ENCODE assay signal across 22 cellular contexts in the genomic region with DNA sequence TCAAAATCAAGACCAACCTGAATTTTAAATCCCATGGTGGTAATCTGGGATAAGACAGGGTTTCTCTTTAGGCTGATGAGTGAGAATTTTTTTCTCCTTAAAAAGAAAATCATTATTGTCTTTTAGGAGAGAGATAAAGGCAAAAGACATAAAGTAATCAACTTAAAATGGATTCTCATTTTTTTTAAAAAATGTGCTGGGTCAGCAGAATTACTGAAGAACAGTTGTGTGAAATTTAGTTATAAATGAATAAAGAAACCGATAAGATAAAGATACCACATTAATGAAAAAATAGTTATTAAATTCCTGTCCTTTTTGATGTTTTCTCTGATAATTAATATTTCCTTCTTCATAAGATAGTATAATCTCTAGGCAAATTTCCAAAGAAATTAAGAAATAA.
DNase-seq lines count a peak whose midpoint lies in the region; ATAC-seq, FAIRE-seq and TF ChIP-seq lines count a peak whose summit lies in the region.
"Had no signal": no experiment of that assay in that cellular context is flagged by ENCODE, and none has a peak within 500 bp of the region (broad histone marks: within the 10 kb centered on the region; RNA-seq: fewer than 3 reads in every experiment).

No MANE protein-coding gene starts in this region.

- in situ Hi-C loops in IMR-90 (cut with MboI; ENCODE audit: low sequenced_read_pairs), result no loop called here

- H3K14ac ChIP-seq in IMR-90 (replicated peaks; ENCODE audit: low read depth, low read length) (no peak overlapping the region), H1 (ENCODE audit: insufficient read length) (no peak overlapping the region)

- H3K4me2 ChIP-seq in A549, result no peak overlapping the region
- H3K4me2 ChIP-seq in IMR-90 (ENCODE audit: low read depth, low read length), result no peak overlapping the region
- no peak overlapping the region for H3K4me2 ChIP-seq in H1 (ENCODE audit: insufficient read depth in 1 of 2, low read depth in 2 of 2, low read length in 2 of 2)
- H3K4me2 ChIP-seq: BLaER1 had no signal

- intact Hi-C loops in IMR-90 (cut with micrococcal nuclease), result no loop called here

- H2AK9ac ChIP-seq in IMR-90 (replicated peaks; ENCODE audit: low read depth, low read length, poor library complexity), result no peak overlapping the region

- H2AK5ac ChIP-seq in IMR-90 (ENCODE audit: low read depth, low read length) (no peak overlapping the region), H1 (ENCODE audit: low read depth, low read length) (no peak overlapping the region)

- TF ChIP-seq CTCF in A549 (IDR thresholded peaks at IDR 0.05) (no peak), IMR-90 (conservative IDR thresholded peaks at IDR 0.05; ENCODE audit: low read depth, low read length) (no peak), H1 (IDR thresholded peaks at IDR 0.05; ENCODE audit: control extremely low read depth in 1 of 3, insufficient read depth in 1 of 3, low read depth in 1 of 3, low read length in 3 of 3) (no peak)

- H4K91ac ChIP-seq in IMR-90 (ENCODE audit: insufficient read depth, low read depth, low read length) (no peak overlapping the region), H1 (replicated peaks; ENCODE audit: insufficient read length, low read length) (no peak overlapping the region)

- TF ChIP-seq EP300 in A549 (IDR thresholded peaks at IDR 0.05) (no peak), H1 (IDR thresholded peaks at IDR 0.05; ENCODE audit: borderline replicate concordance in 1 of 2, low read depth in 2 of 2, low read length in 2 of 2) (no peak)

- no peak overlapping the region for H2BK120ac ChIP-seq in IMR-90 (ENCODE audit: low read depth, low read length)
- no peak overlapping the region for H2BK120ac ChIP-seq in H1 (replicated peaks; ENCODE audit: low read depth, low read length)

- dilution Hi-C loops in IMR-90 (cut with HindIII; ENCODE audit: low sequenced_read_pairs, unreplicated experiment), result no loop called here

- H3K9me3 ChIP-seq in A549, result no peaks in the 10 kb centered on the region
- no peaks in the 10 kb centered on the region for H3K9me3 ChIP-seq in IMR-90 (ENCODE audit: control insufficient read depth, insufficient read depth, low read length)
- H3K9me3 ChIP-seq in H1 (ENCODE audit: insufficient read depth in 2 of 2, low read depth in 1 of 2, low read length in 1 of 2), result no peaks in the 10 kb centered on the region
- H3K9me3 ChIP-seq: BE2C, BLaER1 had no signal

- no peaks in the 10 kb centered on the region for H3K79me1 ChIP-seq in IMR-90 (ENCODE audit: low read depth in 1 of 2, low read length in 2 of 2)
- no peaks in the 10 kb centered on the region for H3K79me1 ChIP-seq in H1 (ENCODE audit: low read depth, low read length)

- POLR2A ChIA-PET in A549 (lab: Yijun Ruan, JAX) (no interaction called here), IMR-90 (lab: Charles Lee; ENCODE audit: unreplicated experiment) (no interaction called here), H1 (lab: Charles Lee; ENCODE audit: partially characterized antibody) (no interaction called here)

- H3K9me1 ChIP-seq in IMR-90 (ENCODE audit: insufficient read depth, low read length), result no peaks in the 10 kb centered on the region

- H3K27ac ChIP-seq in A549, result no peak overlapping the region
- no peak overlapping the region for H3K27ac ChIP-seq in IMR-90 (ENCODE audit: insufficient read depth, low read length)
- no peak overlapping the region for H3K27ac ChIP-seq in H1 (ENCODE audit: low read depth, low read length)
- H3K27ac ChIP-seq: BLaER1 had no signal

- WGBS in A549 (ENCODE audit: missing lambda C conversion rate), result 13% methylated on average over 1 of the region's 1 CpG
- no CpG with 5 or more reads among the region's 1 CpG for whole genome bisulfite sequencing in IMR-90 (ENCODE audit: extremely low coverage in 2 of 2, insufficient read length in 1 of 2), 2 experiments
- 85% methylated on average over 1 of the region's 1 CpG; no CpG with 5 or more reads in 1 of the 2 experiments for WGBS in H1 (ENCODE audit: extremely low coverage in 1 of 2, insufficient coverage in 1 of 2, insufficient read length in 1 of 2, insufficient replicate concordance in 2 of 2, low coverage in 1 of 2, low lambda C conversion rate in 2 of 2, missing lambda C conversion rate in 1 of 2), 2 experiments

- H2BK15ac ChIP-seq in IMR-90 (ENCODE audit: low read depth, low read length) (no peak overlapping the region), H1 (ENCODE audit: low read length) (no peak overlapping the region)

- ATAC-seq in A549, result no peak
- ATAC-seq in IMR-90 (ENCODE audit: low read depth), result no peak
- ATAC-seq: GM12878 had no signal

- no peak overlapping the region for H3K23ac ChIP-seq in IMR-90 (ENCODE audit: low read depth, low read length)
- no peak overlapping the region for H3K23ac ChIP-seq in H1 (ENCODE audit: insufficient read length)

- H3K36me3 ChIP-seq in IMR-90 (ENCODE audit: control insufficient read depth, insufficient read depth, low read length) (no peaks in the 10 kb centered on the region), H1 (ENCODE audit: control insufficient read depth in 2 of 4, insufficient read depth in 4 of 4, low read length in 3 of 4) (no peaks in the 10 kb centered on the region)
- H3K36me3 ChIP-seq: BE2C, BLaER1 had no signal

- H4K8ac ChIP-seq in IMR-90 (ENCODE audit: low read depth in 2 of 2, low read length in 2 of 2) (no peak overlapping the region), H1 (ENCODE audit: extremely low read depth, insufficient read depth, low read length) (no peak overlapping the region)

- H4K5ac ChIP-seq in IMR-90 (ENCODE audit: low read depth, low read length) (no peak overlapping the region), H1 (ENCODE audit: insufficient read length, low read depth, low read length) (no peak overlapping the region)

- H2BK12ac ChIP-seq in H1 (ENCODE audit: low read depth, low read length), result no peak overlapping the region

- H3K27me3 ChIP-seq in IMR-90 (ENCODE audit: control insufficient read depth, insufficient read depth, low read length), result no peaks in the 10 kb centered on the region
- no peaks in the 10 kb centered on the region for H3K27me3 ChIP-seq in H1 (replicated peaks in 1 of 4; ENCODE audit: control insufficient read depth in 3 of 4, extremely low read depth in 1 of 4, insufficient read depth in 3 of 4, low read length in 3 of 4)
- H3K27me3 ChIP-seq: BLaER1 had no signal

- no peak for TF ChIP-seq POLR2A in A549 (IDR thresholded peaks at IDR 0.05; ENCODE audit: low read length)
- no peak for TF ChIP-seq POLR2A in IMR-90 (IDR thresholded peaks at IDR 0.05; ENCODE audit: low read depth, low read length)
- TF ChIP-seq POLR2A in H1 (IDR thresholded peaks at IDR 0.05; ENCODE audit: control extremely low read depth in 1 of 2, low read depth in 2 of 2, low read length in 2 of 2), result no peak

- H3K9ac ChIP-seq in IMR-90 (ENCODE audit: low read depth, low read length), result no peak overlapping the region
- no peak overlapping the region for H3K9ac ChIP-seq in H1 (replicated peaks in 1 of 4; ENCODE audit: extremely low read depth in 1 of 4, low read depth in 3 of 4, low read length in 3 of 4)
- H3K9ac ChIP-seq: BLaER1 had no signal

- H2BK5ac ChIP-seq in IMR-90 (ENCODE audit: low read depth, low read length, poor library complexity, severe bottlenecking) (no peak overlapping the region), H1 (ENCODE audit: low read depth, low read length) (no peak overlapping the region)

- H3K79me2 ChIP-seq in H1 (ENCODE audit: control insufficient read depth in 1 of 2, insufficient read depth in 2 of 2, low read length in 2 of 2), result no peaks in the 10 kb centered on the region

- CTCF ChIA-PET in A549 (lab: Yijun Ruan, JAX), result no interaction called here
- CTCF ChIA-PET in IMR-90 (lab: Yijun Ruan, JAX), result no interaction called here
- CTCF ChIA-PET in H1 (lab: Charles Lee; ENCODE audit: partially characterized antibody), result no interaction called here

- H2AFZ ChIP-seq in IMR-90 (replicated peaks; ENCODE audit: low read length, poor library complexity) (no peak overlapping the region), H1 (ENCODE audit: low read length) (no peak overlapping the region)

- H3K4me1 ChIP-seq in A549 (no peaks in the 10 kb centered on the region), IMR-90 (ENCODE audit: control insufficient read depth, insufficient read depth, low read length) (no peaks in the 10 kb centered on the region), H1 (replicated peaks in 1 of 4; ENCODE audit: control insufficient read depth in 3 of 4, insufficient read depth in 4 of 4, low read length in 3 of 4) (peaks cover 0 to 10% (median 5%) of the 10 kb centered on the region in 4 experiments; a peak in 5 of 7 replicates)
- H3K4me1 ChIP-seq: BE2C, BLaER1 had no signal

- peak; percentile 40 for FAIRE-seq in A204.1 (lab: Jason Lieb, UNC)
- no peak for FAIRE-seq in A549 (lab: Jason Lieb, UNC)
- FAIRE-seq in H1 (lab: Jason Lieb, UNC), result no peak
- FAIRE-seq: GM12878, GM12892, GM18507, GM19239 had no signal

- H3K18ac ChIP-seq in IMR-90 (ENCODE audit: low read depth, low read length) (no peak overlapping the region), H1 (ENCODE audit: extremely low read depth, low read length) (no peak overlapping the region)

- no peak overlapping the region for H3K4ac ChIP-seq in IMR-90 (ENCODE audit: low read depth, low read length)
- no peak overlapping the region for H3K4ac ChIP-seq in H1 (replicated peaks; ENCODE audit: insufficient read length, low read depth, low read length)

- DNase-seq in A549 (ENCODE audit: low read depth in 1 of 2, low spot score in 1 of 2) (no peak), IMR-90 (no peak), H1 (ENCODE audit: low read depth in 1 of 2, low spot score in 2 of 2) (no peak), NCI-H2107 (lab: John Stamatoyannopoulos, UW) (no peak), DMS 273 (lab: John Stamatoyannopoulos, UW; ENCODE audit: unreplicated experiment) (no peak)
- DNase-seq in effector CD4-positive, alpha-beta T cell, result no peak
- DNase-seq: 8988T; ACHN; BE2C; C1 segment of cervical spinal cord; CD4-positive, alpha-beta memory T cell; CD4-positive, CD25-positive, alpha-beta regulatory T cell; CD8-positive, alpha-beta memory T cell; COR-L47; DMS79 treated with DMSO at 0.1 percent for 48 hours; GDM1 had no signal

- BruUV-seq in IMR-90 (replicated peaks; lab: Mats Ljungman, UMichigan), result no TSS peak

- no peak overlapping the region for H3K56ac ChIP-seq in IMR-90 (ENCODE audit: extremely low read depth, insufficient read depth, low read length)
- no peak overlapping the region for H3K56ac ChIP-seq in H1 (replicated peaks; ENCODE audit: insufficient read length, low read depth, low read length)

- H3K23me2 ChIP-seq in H1 (ENCODE audit: low read depth, low read length), result no peaks in the 10 kb centered on the region

- no peak overlapping the region for H3K4me3 ChIP-seq in A549
- H3K4me3 ChIP-seq in IMR-90 (ENCODE audit: insufficient read depth, low read depth, low read length), result no peak overlapping the region
- no peak overlapping the region for H3K4me3 ChIP-seq in H1 (ENCODE audit: extremely low read depth in 1 of 4, insufficient read depth in 2 of 4, low read depth in 3 of 4, low read length in 4 of 4)
- H3K4me3 ChIP-seq: BLaER1, GM12878 had no signal

- H2BK20ac ChIP-seq in IMR-90 (ENCODE audit: low read depth, low read length), result no peak overlapping the region
- H2BK20ac ChIP-seq in H1 (ENCODE audit: low read length), result no peak overlapping the region

- H4K20me1 ChIP-seq in IMR-90 (ENCODE audit: insufficient read depth, low read length) (no peaks in the 10 kb centered on the region), H1 (replicated peaks in 1 of 2; ENCODE audit: control insufficient read depth in 1 of 2, insufficient read depth in 2 of 2, low read length in 2 of 2) (no peaks in the 10 kb centered on the region)
- H4K20me1 ChIP-seq: BLaER1 had no signal

- TF ChIP-seq RAD21 in A549 (conservative IDR thresholded peaks at IDR 0.05 in 1 of 2, IDR thresholded peaks at IDR 0.05 in 1 of 2), result no peak
- no peak for TF ChIP-seq RAD21 in IMR-90 (IDR thresholded peaks at IDR 0.05; ENCODE audit: low read length)
- no peak for TF ChIP-seq RAD21 in H1 (IDR thresholded peaks at IDR 0.05 in 1 of 2, conservative IDR thresholded peaks at IDR 0.05 in 1 of 2; ENCODE audit: low read depth in 2 of 2, low read length in 2 of 2)
